1 cellular context compared by ENCODE assay signal in the genomic region with DNA sequence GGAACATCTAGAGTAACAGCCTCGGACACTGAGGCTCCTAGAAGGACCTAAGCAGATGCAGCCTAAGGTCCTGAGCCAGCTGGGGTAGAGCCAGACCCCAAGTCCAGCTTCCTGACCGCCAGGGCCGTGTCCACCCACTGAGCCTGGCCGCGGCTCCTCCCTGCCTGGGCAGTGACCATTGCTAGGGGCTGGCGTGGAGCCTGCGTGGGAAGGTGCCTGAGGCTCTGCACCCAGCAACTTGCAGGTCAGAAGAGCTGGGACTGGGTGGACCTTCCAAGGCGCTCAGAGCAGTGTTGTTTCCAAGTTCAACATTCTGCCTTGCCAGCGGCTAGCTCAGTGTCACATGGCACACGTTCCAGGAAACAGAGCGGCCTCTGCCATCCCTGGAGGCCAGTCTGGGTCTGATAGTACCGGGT.
TF ChIP-seq lines count a peak whose summit lies in the region.

No MANE protein-coding gene starts in this region.

TF ChIP-seq in H1, 55 proteins besides CTCF, POLR2A, EP300 and RAD21 (continued from another document):
- TF ChIP-seq, protein P1, sequence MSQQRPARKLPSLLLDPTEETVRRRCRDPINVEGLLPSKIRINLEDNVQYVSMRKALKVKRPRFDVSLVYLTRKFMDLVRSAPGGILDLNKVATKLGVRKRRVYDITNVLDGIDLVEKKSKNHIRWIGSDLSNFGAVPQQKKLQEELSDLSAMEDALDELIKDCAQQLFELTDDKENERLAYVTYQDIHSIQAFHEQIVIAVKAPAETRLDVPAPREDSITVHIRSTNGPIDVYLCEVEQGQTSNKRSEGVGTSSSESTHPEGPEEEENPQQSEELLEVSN (IDR thresholded peaks at IDR 0.05) = no peak
TF ChIP-seq in H1: peak in this region for 0.
